ENCODE assay signal across 8 cellular contexts in the genomic region with DNA sequence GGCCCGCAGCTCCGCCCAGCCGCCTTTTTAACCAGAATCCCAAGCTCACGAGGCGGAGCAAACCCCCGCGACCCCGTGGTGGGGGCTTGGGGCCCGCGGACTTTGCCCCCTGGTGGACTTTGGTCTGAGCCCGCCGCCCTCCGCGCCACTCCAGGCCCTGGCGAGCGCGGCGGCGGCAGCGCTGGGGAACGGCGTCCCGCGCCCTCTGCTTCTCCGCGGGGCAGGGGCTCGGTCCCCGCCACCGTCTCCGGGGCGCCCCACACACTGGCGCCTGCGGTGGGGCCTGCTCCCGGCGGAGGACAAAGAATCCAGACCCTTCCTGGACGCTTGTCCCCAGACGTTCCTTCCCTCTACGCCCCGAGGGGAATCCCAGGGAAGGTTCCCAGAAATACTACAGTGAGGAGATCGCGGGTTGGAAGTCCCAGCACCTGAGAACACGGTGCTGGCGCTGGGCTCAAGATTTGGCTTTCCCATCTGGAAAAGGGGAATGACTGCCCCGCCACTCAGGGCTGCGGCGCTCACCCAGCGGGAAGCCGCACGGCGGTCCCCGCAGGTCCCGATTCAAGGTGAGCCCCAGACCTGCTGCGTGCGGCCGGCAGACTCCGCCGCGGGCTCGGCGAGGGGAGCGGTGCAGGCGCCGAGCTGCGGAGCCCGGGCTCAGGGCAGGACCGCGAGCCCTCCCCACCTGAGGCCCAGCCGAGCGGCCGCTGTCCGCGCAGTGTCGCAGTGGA. TPM values are rescaled to one million over a fixed set of nuclear protein-coding genes. Genes with fewer than 3 reads are reported as not detected.
DNase-seq lines count a peak whose midpoint lies in the region; ATAC-seq and TF ChIP-seq lines count a peak whose summit lies in the region.

TSS of gene HAAO (minus strand) at position 1 of the 731 bp plus-strand sequence. CDS start 47 bp downstream, outside the sequence.

- TF ChIP-seq EP300 in ovary (IDR thresholded peaks at IDR 0.05), result no peak

- H3K27ac ChIP-seq in cardiac muscle cell, result no peak within 1 kb of the TSS
- H3K27ac ChIP-seq in ovary, result peak within 1 kb of the TSS; percentile 85 to 97

- H3K4me3 Mint-ChIP-seq in activated CD4-positive, alpha-beta memory T cell treated with anti-CD3 and anti-CD28 coated beads, Interleukin-2, amount 10 ng/mL, durations not matched to agents 7 days and 5 days, result peak within 1 kb of the TSS; percentile 40

- CTCF ChIA-PET in activated CD4-positive, alpha-beta memory T cell treated with anti-CD3 and anti-CD28 coated beads, Interleukin-2, amount 10 ng/mL, durations not matched to agents 7 days and 5 days (lab: Charles Lee), result interaction anchor here (0.8 kb wide), 1 partner anchor 18 kb away, joined by 3 read pairs; no protein-coding TSS in a partner anchor

- H3K27ac Mint-ChIP-seq in activated CD4-positive, alpha-beta memory T cell treated with anti-CD3 and anti-CD28 coated beads, Interleukin-2, amount 10 ng/mL, durations not matched to agents 7 days and 5 days, result no peak within 1 kb of the TSS

- H3K9me3 Mint-ChIP-seq in activated CD4-positive, alpha-beta memory T cell treated with anti-CD3 and anti-CD28 coated beads, Interleukin-2, amount 10 ng/mL, durations not matched to agents 7 days and 5 days, result no peaks in the 10 kb centered on the region

- H3K4me1 Mint-ChIP-seq in activated CD4-positive, alpha-beta memory T cell treated with anti-CD3 and anti-CD28 coated beads, Interleukin-2, amount 10 ng/mL, durations not matched to agents 7 days and 5 days, result peaks cover 18% of the 10 kb centered on the region

- POLR2A ChIA-PET in activated CD4-positive, alpha-beta memory T cell treated with anti-CD3 and anti-CD28 coated beads, Interleukin-2, amount 10 ng/mL, durations not matched to agents 7 days and 5 days (lab: Charles Lee), result interaction anchor here (5.9 kb wide), 1 partner anchor 17 kb away, joined by 31 read pairs; no protein-coding TSS in a partner anchor

- WGBS in ovary, 3 donors, result 1 to 2% (median 1%) methylated on average over 44 to 73 of the region's 73 CpGs

- H3K9me3 ChIP-seq in cardiac muscle cell (ENCODE audit: low read depth), result no peaks in the 10 kb centered on the region
- H3K9me3 ChIP-seq in ovary, result no peaks in the 10 kb centered on the region

- no peak for ATAC-seq in GM21367 (IDR thresholded peaks at IDR 0.05; ENCODE audit: unreplicated experiment)

- H3K4me1 ChIP-seq in cardiac muscle cell (ENCODE audit: low read depth) (no peaks in the 10 kb centered on the region), ovary (ENCODE audit: insufficient read depth) (peaks cover 14% of the 10 kb centered on the region)

- H3K36me3 Mint-ChIP-seq in activated CD4-positive, alpha-beta memory T cell treated with anti-CD3 and anti-CD28 coated beads, Interleukin-2, amount 10 ng/mL, durations not matched to agents 7 days and 5 days (ENCODE audit: low read depth), result peaks cover 3% of the 10 kb centered on the region

- peaks cover 50% of the 10 kb centered on the region for H3K27me3 Mint-ChIP-seq in activated CD4-positive, alpha-beta memory T cell treated with anti-CD3 and anti-CD28 coated beads, Interleukin-2, amount 10 ng/mL, durations not matched to agents 7 days and 5 days

- peak within 1 kb of the TSS; percentile 63 for H3K4me3 ChIP-seq in H7 (ENCODE audit: insufficient read depth, low read depth, low read length)
- peak within 1 kb of the TSS; percentile 20 for H3K4me3 ChIP-seq in cardiac muscle cell
- H3K4me3 ChIP-seq in ovary, result peak within 1 kb of the TSS; percentile 83

- TF ChIP-seq CTCF in GM12873 (IDR thresholded peaks at IDR 0.05; ENCODE audit: insufficient read depth, low read depth, low read length, missing control alignments), result peak; percentile 27
- TF ChIP-seq CTCF in cardiac muscle cell (IDR thresholded peaks at IDR 0.05; ENCODE audit: low read depth, low read length), result peak; percentile 22
- TF ChIP-seq CTCF in ovary (IDR thresholded peaks at IDR 0.05), result peak in 2 of 3 donors; percentile 27 to 40

- peak; percentile 56 for TF ChIP-seq POLR2A in ovary (IDR thresholded peaks at IDR 0.05)

- H3K27me3 ChIP-seq in H7 (ENCODE audit: control insufficient read depth, insufficient read depth, low read length), result peaks cover 8% of the 10 kb centered on the region
- peaks cover 16% of the 10 kb centered on the region for H3K27me3 ChIP-seq in cardiac muscle cell
- H3K27me3 ChIP-seq in ovary, result no peaks in the 10 kb centered on the region

- DNase-seq in H7 (peak; percentile 90), cardiac muscle cell (ENCODE audit: low read depth in 1 of 2, low spot score in 1 of 2) (peak; percentile 33 to 54), ovary (peak; percentile 55 to 83 (median 75)), epidermal melanocyte (ENCODE audit: insufficient read length, low spot score) (no peak)
- DNase-seq in activated CD4-positive, alpha-beta memory T cell treated with anti-CD3 and anti-CD28 coated beads, Interleukin-2, amount 10 ng/mL, durations not matched to agents 7 days and 5 days, result peak; percentile 16
- no peak for DNase-seq in effector CD4-positive, alpha-beta T cell

- intact Hi-C loops in ovary (cut with DNase I), result no loop called here

- H3K36me3 ChIP-seq in H7 (replicated peaks; ENCODE audit: control insufficient read depth, insufficient read depth, low read length) (no peaks in the 10 kb centered on the region), cardiac muscle cell (no peaks in the 10 kb centered on the region), ovary (no peaks in the 10 kb centered on the region)

RNA-seq across cellular contexts. Expression of gene HAAO, which starts in this region (rescaled TPM):
- total RNA-seq in H7 (2014; rRNA removed; shearing (Covaris generic)), result 5.9 and 6.5 TPM in 2 replicates
- total RNA-seq in activated CD4-positive, alpha-beta memory T cell treated with anti-CD3 and anti-CD28 coated beads, Interleukin-2, amount 10 ng/mL, durations not matched to agents 7 days and 5 days, result under 1 TPM; 0.18 to 0.28 TPM
- 0.30 and 0.39 TPM in 2 replicates for total RNA-seq in cardiac muscle cell
- polyA plus RNA-seq in cardiac muscle cell, result 0.43 and 0.79 TPM in 2 replicates
- total RNA-seq in ovary, result 10 to 100 TPM in 6 of 7 donors, 1 to 10 TPM in 1; 8.8 to 33.0 (median 28.8) TPM
- polyA plus RNA-seq in ovary, result 10 to 100 TPM in 1 of 2 donors, 1 to 10 TPM in 1; 6.2 to 17.4 TPM

Comparison
In these comparisons a context has a peak if more than half of its experiments do, and no peak if none do; other contexts are left out.
1. Peak in DNase-seq in activated CD4-positive, alpha-beta memory T cell treated with anti-CD3 and anti-CD28 coated beads, Interleukin-2, amount 10 ng/mL, durations not matched to agents 7 days and 5 days; RNA of the gene not detected or under 1 TPM.
2. Peak in DNase-seq and H3K4me3 ChIP-seq in cardiac muscle cell; RNA of the gene not detected or under 1 TPM.
3. DNase-seq: peak in H7 (single experiment) and ovary (5 of 5); none in epidermal melanocyte (single experiment) and effector CD4-positive, alpha-beta T cell (single experiment).
4. H3K4me3 ChIP-seq: peak in every context shown above with its lines; median percentile 83 in ovary; 63 in H7; 20 in cardiac muscle cell.
5. Peak in every context shown above with its lines, with median percentiles within 50 percentile points of each other: CTCF ChIP-seq.